In genomic region chr6:41191569-41191968, GRCh38 we compare ENCODE assay signal across 9 cellular contexts. TPM values are rescaled to one million over a fixed set of nuclear protein-coding genes. Genes with fewer than 3 reads are reported as not detected.
DNase-seq lines count a peak whose midpoint lies in the region; ATAC-seq, FAIRE-seq and TF ChIP-seq lines count a peak whose summit lies in the region.
"Had no signal": no experiment of that assay in that cellular context is flagged by ENCODE, and none has a peak within 500 bp of the region (broad histone marks: within the 10 kb centered on the region; RNA-seq: fewer than 3 reads in every experiment).

No MANE protein-coding gene starts in this region.

- H3K79me2 ChIP-seq in endothelial cell of umbilical vein (ENCODE audit: control insufficient read depth, insufficient read depth, low read length): no peaks in the 10 kb centered on the region
- no peaks in the 10 kb centered on the region for H3K79me2 ChIP-seq in osteoblast (ENCODE audit: insufficient read depth, low read length)

- peak; percentile 33 for DNase-seq in RPMI8226
- peak; percentile 17 for DNase-seq in endothelial cell of umbilical vein (ENCODE audit: low read depth, low spot score)
- DNase-seq in osteoblast (ENCODE audit: insufficient read length, low spot score, missing footprints): no peak
- no peak for DNase-seq in NCI-H748 (lab: John Stamatoyannopoulos, UW; ENCODE audit: unreplicated experiment)
- DNase-seq in gastrocnemius medialis: no peak
- no peak for DNase-seq in SIG-M5 (lab: John Stamatoyannopoulos, UW)

- H2AFZ ChIP-seq in endothelial cell of umbilical vein (ENCODE audit: low read depth, low read length) (no peak overlapping the region), osteoblast (ENCODE audit: low read length) (no peak overlapping the region)

- TF ChIP-seq POLR2A in endothelial cell of umbilical vein (IDR thresholded peaks at IDR 0.05; ENCODE audit: low read depth, low read length): no peak
- TF ChIP-seq POLR2A in gastrocnemius medialis (IDR thresholded peaks at IDR 0.05): no peak

- H4K20me1 ChIP-seq in endothelial cell of umbilical vein (replicated peaks; ENCODE audit: control insufficient read depth, extremely low read depth, insufficient read depth, low read length): no peaks in the 10 kb centered on the region
- H4K20me1 ChIP-seq in osteoblast (ENCODE audit: insufficient read depth, low read length): no peaks in the 10 kb centered on the region

- intact Hi-C loops in endothelial cell of umbilical vein (cut with micrococcal nuclease): loop anchor here (2.0 kb wide), 1 partner anchor 127 kb away; no protein-coding TSS in a partner anchor
- intact Hi-C loops in gastrocnemius medialis (cut with DNase I; ENCODE audit: low total_unique reads): no loop called here

- dilution Hi-C loops in endothelial cell of umbilical vein (cut with MboI; ENCODE audit: extremely low pct_ligation_motif_present, low sequenced_read_pairs): no loop called here

- H3K27me3 ChIP-seq in endothelial cell of umbilical vein (ENCODE audit: control insufficient read depth in 2 of 2, insufficient read depth in 2 of 2, low read length in 2 of 2) (peaks cover 0 to 3% of the 10 kb centered on the region in 2 experiments), osteoblast (ENCODE audit: insufficient read depth, low read length) (peaks cover 4% of the 10 kb centered on the region), gastrocnemius medialis (peaks cover 0 to 9% (median 0%) of the 10 kb centered on the region in 3 donors)

- H3K4me2 ChIP-seq in endothelial cell of umbilical vein (ENCODE audit: insufficient read depth, low read length) (no peak overlapping the region), osteoblast (ENCODE audit: insufficient read depth, low read length) (no peak overlapping the region)

- no peaks in the 10 kb centered on the region for H3K4me1 ChIP-seq in endothelial cell of umbilical vein (ENCODE audit: control insufficient read depth, extremely low read depth, insufficient read depth, low read length)
- H3K4me1 ChIP-seq in osteoblast (ENCODE audit: insufficient read depth, low read length): no peaks in the 10 kb centered on the region
- no peaks in the 10 kb centered on the region for H3K4me1 ChIP-seq in gastrocnemius medialis

- H3K4me3 ChIP-seq in endothelial cell of umbilical vein (replicated peaks in 1 of 3; ENCODE audit: insufficient read depth in 1 of 3, low read depth in 1 of 3, low read length in 3 of 3): no peak overlapping the region
- no peak overlapping the region for H3K4me3 ChIP-seq in osteoblast (ENCODE audit: insufficient read depth, low read length)
- no peak overlapping the region for H3K4me3 ChIP-seq in gastrocnemius medialis

- no peaks in the 10 kb centered on the region for H3K9me1 ChIP-seq in endothelial cell of umbilical vein (replicated peaks; ENCODE audit: control insufficient read depth, extremely low read depth, insufficient read depth, low read length)

- no peak overlapping the region for H3K27ac ChIP-seq in endothelial cell of umbilical vein (ENCODE audit: insufficient read depth, low read depth, low read length)
- no peak overlapping the region for H3K27ac ChIP-seq in osteoblast (ENCODE audit: low read depth, low read length)
- no peak overlapping the region for H3K27ac ChIP-seq in gastrocnemius medialis

- in situ Hi-C loops in gastrocnemius medialis (cut with MboI; ENCODE audit: low sequenced_read_pairs in 4 of 4): no loop called here

- CTCF ChIA-PET in endothelial cell of umbilical vein (lab: Charles Lee): interaction anchor here (0.7 to 2.7 kb wide), 11 partner anchors 8 to 129 kb away, joined by 3 to 23 read pairs (median 4); partner anchors contain the start of gene TREML2

- H3K9me3 ChIP-seq in endothelial cell of umbilical vein (replicated peaks; ENCODE audit: control insufficient read depth, insufficient read depth, low read length) (no peaks in the 10 kb centered on the region), osteoblast (ENCODE audit: low read depth, low read length) (no peaks in the 10 kb centered on the region), gastrocnemius medialis (no peaks in the 10 kb centered on the region)

- FAIRE-seq in endothelial cell of umbilical vein (lab: Jason Lieb, UNC): no peak
- FAIRE-seq: islet of Langerhans had no signal

- no TSS peak for BruUV-seq in endothelial cell of umbilical vein (replicated peaks; lab: Mats Ljungman, UMichigan)

- no peak overlapping the region for H3K9ac ChIP-seq in endothelial cell of umbilical vein (replicated peaks; ENCODE audit: extremely low read depth, insufficient read depth, low read length)

- ATAC-seq in GM18873 (IDR thresholded peaks at IDR 0.05; ENCODE audit: low FRiP score, unreplicated experiment) (no peak), gastrocnemius medialis (no peak)

- POLR2A ChIA-PET in endothelial cell of umbilical vein (lab: Charles Lee): no interaction called here

- peak; percentile 76 for TF ChIP-seq CTCF in GM12873 (IDR thresholded peaks at IDR 0.05; ENCODE audit: insufficient read depth, low read depth, low read length, missing control alignments)
- TF ChIP-seq CTCF in endothelial cell of umbilical vein (IDR thresholded peaks at IDR 0.05; ENCODE audit: extremely low read depth in 1 of 2, insufficient read depth in 1 of 2, low read depth in 1 of 2, low read length in 2 of 2): peak; percentile 42 to 78
- TF ChIP-seq CTCF in osteoblast (IDR thresholded peaks at IDR 0.05; ENCODE audit: extremely low read depth, low read depth, low read length): peak; percentile 51
- TF ChIP-seq CTCF in gastrocnemius medialis (IDR thresholded peaks at IDR 0.05 in 4 of 5, conservative IDR thresholded peaks at IDR 0.05 in 1 of 5): no peak

- H3K36me3 ChIP-seq in endothelial cell of umbilical vein (ENCODE audit: control insufficient read depth in 2 of 2, extremely low read depth in 1 of 2, insufficient read depth in 2 of 2, low read length in 2 of 2) (no peaks in the 10 kb centered on the region), osteoblast (ENCODE audit: insufficient read depth, low read length) (no peaks in the 10 kb centered on the region), gastrocnemius medialis (no peaks in the 10 kb centered on the region)

TF ChIP-seq in endothelial cell of umbilical vein, 7 proteins besides CTCF, POLR2A, EP300 and RAD21:
- TF ChIP-seq GATA2 (IDR thresholded peaks at IDR 0.05; ENCODE audit: insufficient read depth, insufficient read length, low read depth, low read length): no peak
- TF ChIP-seq EZH2 (IDR thresholded peaks at IDR 0.05; ENCODE audit: borderline replicate concordance, low read depth, low read length, severe bottlenecking): no peak
- TF ChIP-seq MYC (IDR thresholded peaks at IDR 0.05; ENCODE audit: low read depth, low read length): no peak
- TF ChIP-seq POLR2AphosphoS5 (IDR thresholded peaks at IDR 0.05; ENCODE audit: insufficient read depth, low read depth, low read length): no peak

RNA-seq across cellular contexts. Expression of gene TREML2, which starts 9.4 kb away (rescaled TPM):
- total RNA-seq in endothelial cell of umbilical vein: not detected in 2 replicates
- polyA plus RNA-seq in endothelial cell of umbilical vein: not detected in 2 replicates
- polyA plus RNA-seq in endothelial cell of umbilical vein (2011; cell fraction: cytosol; rRNA removed): not detected in 2 replicates
- polyA plus RNA-seq in endothelial cell of umbilical vein (2011; cell fraction: nucleus; rRNA removed): not detected in 2 replicates
- not detected in 2 replicates for polyA plus RNA-seq in endothelial cell of umbilical vein (2012)
- not detected in 2 replicates for polyA minus RNA-seq in endothelial cell of umbilical vein
- polyA minus RNA-seq in endothelial cell of umbilical vein (2011; cell fraction: cytosol; rRNA and poly(A)+ RNA removed): not detected
- polyA minus RNA-seq in endothelial cell of umbilical vein (2011; cell fraction: nucleus; rRNA and poly(A)+ RNA removed): not detected in 2 replicates
- not detected in 2 replicates for total RNA-seq in osteoblast
- total RNA-seq in gastrocnemius medialis: under 1 TPM in 2 of 4 donors, not detected in 2; 0.09 to 0.10 TPM

RNA-seq across cellular contexts. Expression of gene TREM2, which starts 28.7 kb away (rescaled TPM):
- not detected in 2 replicates for total RNA-seq in endothelial cell of umbilical vein
- not detected in 2 replicates for polyA plus RNA-seq in endothelial cell of umbilical vein
- polyA plus RNA-seq in endothelial cell of umbilical vein (2011; cell fraction: cytosol; rRNA removed): not detected in 2 replicates
- polyA plus RNA-seq in endothelial cell of umbilical vein (2011; cell fraction: nucleus; rRNA removed): not detected in 2 replicates
- not detected in 2 replicates for polyA plus RNA-seq in endothelial cell of umbilical vein (2012)
- not detected in 2 replicates for polyA minus RNA-seq in endothelial cell of umbilical vein
- not detected for polyA minus RNA-seq in endothelial cell of umbilical vein (2011; cell fraction: cytosol; rRNA and poly(A)+ RNA removed)
- not detected in 2 replicates for polyA minus RNA-seq in endothelial cell of umbilical vein (2011; cell fraction: nucleus; rRNA and poly(A)+ RNA removed)
- under 0.01 and 0.59 TPM in 2 replicates for total RNA-seq in osteoblast
- under 1 TPM in 2 of 4 donors, not detected in 2; 0.46 to 0.53 TPM for total RNA-seq in gastrocnemius medialis

RNA-seq across cellular contexts. Expression of gene TREML4, which starts 36.6 kb away (rescaled TPM):
- total RNA-seq in endothelial cell of umbilical vein (not detected in 2 replicates), osteoblast (not detected in 2 replicates), gastrocnemius medialis (not detected)
- polyA plus RNA-seq in endothelial cell of umbilical vein: not detected in 2 replicates
- not detected in 2 replicates for polyA plus RNA-seq in endothelial cell of umbilical vein (2011; cell fraction: cytosol; rRNA removed)
- polyA plus RNA-seq in endothelial cell of umbilical vein (2011; cell fraction: nucleus; rRNA removed): not detected in 2 replicates
- not detected in 2 replicates for polyA plus RNA-seq in endothelial cell of umbilical vein (2012)
- not detected in 2 replicates for polyA minus RNA-seq in endothelial cell of umbilical vein
- polyA minus RNA-seq in endothelial cell of umbilical vein (2011; cell fraction: cytosol; rRNA and poly(A)+ RNA removed): not detected
- not detected in 2 replicates for polyA minus RNA-seq in endothelial cell of umbilical vein (2011; cell fraction: nucleus; rRNA and poly(A)+ RNA removed)

RNA-seq across cellular contexts. Expression of gene TREML1, which starts 37.4 kb away (rescaled TPM):
- not detected in 2 replicates for total RNA-seq in endothelial cell of umbilical vein
- not detected in 2 replicates for polyA plus RNA-seq in endothelial cell of umbilical vein
- polyA plus RNA-seq in endothelial cell of umbilical vein (2011; cell fraction: cytosol; rRNA removed): not detected in 2 replicates
- not detected in 2 replicates for polyA plus RNA-seq in endothelial cell of umbilical vein (2011; cell fraction: nucleus; rRNA removed)
- not detected in 2 replicates for polyA plus RNA-seq in endothelial cell of umbilical vein (2012)
- polyA minus RNA-seq in endothelial cell of umbilical vein: 0.93 TPM in 1 of 2 replicates, not detected in the other
- not detected for polyA minus RNA-seq in endothelial cell of umbilical vein (2011; cell fraction: cytosol; rRNA and poly(A)+ RNA removed)
- not detected in 2 replicates for polyA minus RNA-seq in endothelial cell of umbilical vein (2011; cell fraction: nucleus; rRNA and poly(A)+ RNA removed)
- total RNA-seq in osteoblast: not detected in 2 replicates
- not detected for total RNA-seq in gastrocnemius medialis

Comparison
In these comparisons a context has a peak if more than half of its experiments do, and no peak if none do; other contexts are left out.
1. CTCF ChIP-seq: peak in GM12873 (single experiment), endothelial cell of umbilical vein (2 of 2) and osteoblast (single experiment); none in gastrocnemius medialis (0 of 5).
2. DNase-seq: peak in RPMI8226 (single experiment) and endothelial cell of umbilical vein (single experiment); none in osteoblast (single experiment), NCI-H748 (single experiment), gastrocnemius medialis (0 of 2) and SIG-M5 (single experiment).